ENCODE assay signal across 21 cellular contexts in genomic region chr3:13674538-13675185, GRCh38.
A peak's percentile ranks its signal among the peaks of the same experiment; 100 is the strongest.
DNase-seq lines count a peak whose midpoint lies in the region; ATAC-seq, FAIRE-seq and TF ChIP-seq lines count a peak whose summit lies in the region.
"Had no signal": no experiment of that assay in that cellular context is flagged by ENCODE, and none has a peak within 500 bp of the region (broad histone marks: within the 10 kb centered on the region; RNA-seq: fewer than 3 reads in every experiment).

No MANE protein-coding gene starts in this region.

- no peaks in the 10 kb centered on the region for H3K27me3 ChIP-seq in right cardiac atrium (ENCODE audit: control insufficient read depth, insufficient read depth)
- no peaks in the 10 kb centered on the region for H3K27me3 ChIP-seq in H1 (replicated peaks in 1 of 4; ENCODE audit: control insufficient read depth in 3 of 4, extremely low read depth in 1 of 4, insufficient read depth in 3 of 4, low read length in 3 of 4)
- H3K27me3 ChIP-seq in neural progenitor cell = no peaks in the 10 kb centered on the region
- peaks cover 4% of the 10 kb centered on the region for H3K27me3 ChIP-seq in upper lobe of right lung

- H2BK20ac ChIP-seq in H1 (ENCODE audit: low read length) = no peak overlapping the region

- no peak overlapping the region for H2AFZ ChIP-seq in H1 (ENCODE audit: low read length)
- no peak overlapping the region for H2AFZ ChIP-seq in neural progenitor cell (replicated peaks)
- H2AFZ ChIP-seq: GM23338 had no signal

- H2BK120ac ChIP-seq in H1 (replicated peaks; ENCODE audit: low read depth, low read length) = no peak overlapping the region

- no peaks in the 10 kb centered on the region for H3K36me3 Mint-ChIP-seq in neural progenitor cell

- peak; percentile 4 for DNase-seq in left ventricle myocardium superior
- no peak for DNase-seq in right cardiac atrium
- DNase-seq in H1 (ENCODE audit: low read depth in 1 of 2, low spot score in 2 of 2) = no peak
- DNase-seq in neural progenitor cell (ENCODE audit: low spot score) = no peak
- no peak for DNase-seq in upper lobe of right lung
- DNase-seq in mucosa of descending colon = no peak
- no peak for DNase-seq in stimulated activated CD4-positive, alpha-beta T cell treated with anti-CD3 and anti-CD28 coated beads, Interleukin-2, amount 100 ng/mL, for 24 hours
- DNase-seq: AML-193; Caco-2; CD4-positive, alpha-beta T cell; H7 had no signal

- peaks cover 20% of the 10 kb centered on the region for H3K27me3 Mint-ChIP-seq in neural progenitor cell (ENCODE audit: insufficient read depth, low read depth)

- H2BK12ac ChIP-seq in H1 (ENCODE audit: low read depth, low read length) = no peak overlapping the region; the same call in 1 of the 2 replicates

- no peaks in the 10 kb centered on the region for H3F3A ChIP-seq in neural progenitor cell (ENCODE audit: low read depth)

- H4K8ac ChIP-seq in H1 (ENCODE audit: extremely low read depth, insufficient read depth, low read length) = no peak overlapping the region

- CTCF ChIA-PET in H1 (lab: Charles Lee; ENCODE audit: partially characterized antibody) = interaction anchor here (1.1 to 34.9 kb wide), 7 partner anchors 13 to 209 kb away, joined by 3 to 765 read pairs (median 10); partner anchors contain the start of gene WNT7A

- no peak overlapping the region; the same call in 1 of the 2 replicates for H3K18ac ChIP-seq in H1 (ENCODE audit: extremely low read depth, low read length)

- no peak for FAIRE-seq in H1 (lab: Jason Lieb, UNC)
- FAIRE-seq: A549, D721Med, G401.6, GM12891, GM19239 had no signal

- intact Hi-C loops in left ventricle myocardium superior (cut with micrococcal nuclease) = no loop called here
- intact Hi-C loops in right cardiac atrium (cut with DNase I) = no loop called here
- intact Hi-C loops in upper lobe of right lung (cut with DNase I) = no loop called here
- intact Hi-C loops in mucosa of descending colon (cut with DNase I, micrococcal nuclease) = no loop called here

- ATAC-seq in left ventricle myocardium superior (no peak), right cardiac atrium (no peak), upper lobe of right lung (peak; percentile 12), GM19463 (IDR thresholded peaks at IDR 0.05; ENCODE audit: unreplicated experiment) (no peak), mucosa of descending colon (no peak)
- ATAC-seq: A549, GM23338, HCT116 had no signal

- H3K4ac ChIP-seq in H1 (replicated peaks; ENCODE audit: insufficient read length, low read depth, low read length) = no peak overlapping the region

- H3K79me1 ChIP-seq in H1 (ENCODE audit: low read depth, low read length) = no peaks in the 10 kb centered on the region

- peak overlapping the region; percentile 2 for H4K91ac ChIP-seq in H1 (replicated peaks; ENCODE audit: insufficient read length, low read length)

- no peak overlapping the region for H3K27ac ChIP-seq in right cardiac atrium (ENCODE audit: low read length)
- no peak overlapping the region for H3K27ac ChIP-seq in H1 (ENCODE audit: low read depth, low read length)
- H3K27ac ChIP-seq in neural progenitor cell = no peak overlapping the region
- H3K27ac ChIP-seq in upper lobe of right lung = no peak overlapping the region
- H3K27ac ChIP-seq: 22Rv1, A549, C4-2B had no signal

- H4K20me1 ChIP-seq in H1 (replicated peaks in 1 of 2; ENCODE audit: control insufficient read depth in 1 of 2, insufficient read depth in 2 of 2, low read length in 2 of 2) (no peaks in the 10 kb centered on the region), neural progenitor cell (ENCODE audit: low read depth) (no peaks in the 10 kb centered on the region)

- H3K79me2 ChIP-seq in H1 (ENCODE audit: control insufficient read depth in 1 of 2, insufficient read depth in 2 of 2, low read length in 2 of 2) = no peaks in the 10 kb centered on the region
- H3K79me2 ChIP-seq in neural progenitor cell (ENCODE audit: low read depth) = no peaks in the 10 kb centered on the region

- H3K4me1 ChIP-seq in right cardiac atrium (ENCODE audit: control insufficient read depth, insufficient read depth, low read length) = no peaks in the 10 kb centered on the region
- no peaks in the 10 kb centered on the region for H3K4me1 ChIP-seq in H1 (replicated peaks in 1 of 4; ENCODE audit: control insufficient read depth in 3 of 4, insufficient read depth in 4 of 4, low read length in 3 of 4)
- H3K4me1 ChIP-seq in neural progenitor cell = no peaks in the 10 kb centered on the region
- H3K4me1 ChIP-seq in upper lobe of right lung = no peaks in the 10 kb centered on the region
- no peaks in the 10 kb centered on the region for H3K4me1 ChIP-seq in mucosa of descending colon (ENCODE audit: low read depth)
- H3K4me1 ChIP-seq: A549, Caco-2 had no signal

- no peak overlapping the region for H3K56ac ChIP-seq in H1 (replicated peaks; ENCODE audit: insufficient read length, low read depth, low read length)

- no peak for TF ChIP-seq RAD21 in H1 (IDR thresholded peaks at IDR 0.05 in 1 of 2, conservative IDR thresholded peaks at IDR 0.05 in 1 of 2; ENCODE audit: low read depth in 2 of 2, low read length in 2 of 2)

- no peak overlapping the region for H3K23ac ChIP-seq in H1 (ENCODE audit: insufficient read length)

- TF ChIP-seq EP300 in H1 (IDR thresholded peaks at IDR 0.05; ENCODE audit: borderline replicate concordance in 1 of 2, low read depth in 2 of 2, low read length in 2 of 2) = no peak

- no peak overlapping the region for H3K4me2 ChIP-seq in H1 (ENCODE audit: insufficient read depth in 1 of 2, low read depth in 2 of 2, low read length in 2 of 2)
- no peak overlapping the region for H3K4me2 ChIP-seq in neural progenitor cell
- H3K4me2 ChIP-seq: A549, GM23338 had no signal

- H3K4me1 Mint-ChIP-seq in neural progenitor cell = peaks cover 20% of the 10 kb centered on the region

- WGBS in right cardiac atrium = 65% methylated on average over 10 of the region's 10 CpGs
- WGBS in H1 (ENCODE audit: extremely low coverage in 1 of 2, insufficient coverage in 1 of 2, insufficient read length in 1 of 2, insufficient replicate concordance in 2 of 2, low coverage in 1 of 2, low lambda C conversion rate in 2 of 2, missing lambda C conversion rate in 1 of 2), 2 experiments = 81% methylated on average over 7 of the region's 10 CpGs; no CpG with 5 or more reads in 1 of the 2 experiments

- TF ChIP-seq CTCF in H1 (IDR thresholded peaks at IDR 0.05; ENCODE audit: control extremely low read depth in 1 of 3, insufficient read depth in 1 of 3, low read depth in 1 of 3, low read length in 3 of 3) = no peak
- TF ChIP-seq CTCF in neural progenitor cell (IDR thresholded peaks at IDR 0.05) = no peak
- no peak for TF ChIP-seq CTCF in upper lobe of right lung (IDR thresholded peaks at IDR 0.05)
- no peak for TF ChIP-seq CTCF in mucosa of descending colon (IDR thresholded peaks at IDR 0.05)

- H2AK5ac ChIP-seq in H1 (ENCODE audit: low read depth, low read length) = no peak overlapping the region

- H3K23me2 ChIP-seq in H1 (ENCODE audit: low read depth, low read length) = no peaks in the 10 kb centered on the region

- no peak overlapping the region for H3K14ac ChIP-seq in H1 (ENCODE audit: insufficient read length)

- POLR2A ChIA-PET in H1 (lab: Charles Lee; ENCODE audit: partially characterized antibody) = no interaction called here

- H3K4me3 Mint-ChIP-seq in neural progenitor cell = no peak overlapping the region
- H3K4me3 Mint-ChIP-seq: CD4-positive, alpha-beta T cell; GM23338 had no signal

- H3K9me3 Mint-ChIP-seq in neural progenitor cell = no peaks in the 10 kb centered on the region
- H3K9me3 Mint-ChIP-seq: CD4-positive, alpha-beta T cell; GM23338 had no signal

- H3K36me3 ChIP-seq in H1 (ENCODE audit: control insufficient read depth in 2 of 4, insufficient read depth in 4 of 4, low read length in 3 of 4) = no peaks in the 10 kb centered on the region
- H3K36me3 ChIP-seq in neural progenitor cell = no peaks in the 10 kb centered on the region
- H3K36me3 ChIP-seq in upper lobe of right lung = no peaks in the 10 kb centered on the region
- H3K36me3 ChIP-seq in mucosa of descending colon (ENCODE audit: low read depth) = no peaks in the 10 kb centered on the region

- no peak overlapping the region for H3K9ac ChIP-seq in H1 (replicated peaks in 1 of 4; ENCODE audit: extremely low read depth in 1 of 4, low read depth in 3 of 4, low read length in 3 of 4)
- H3K9ac ChIP-seq in neural progenitor cell = no peak overlapping the region

- H2BK5ac ChIP-seq in H1 (ENCODE audit: low read depth, low read length) = no peak overlapping the region

- no peak for TF ChIP-seq POLR2A in H1 (IDR thresholded peaks at IDR 0.05; ENCODE audit: control extremely low read depth in 1 of 2, low read depth in 2 of 2, low read length in 2 of 2)

- H3K4me3 ChIP-seq in right cardiac atrium (ENCODE audit: low read length) (no peak overlapping the region), H1 (ENCODE audit: extremely low read depth in 1 of 4, insufficient read depth in 2 of 4, low read depth in 3 of 4, low read length in 4 of 4) (no peak overlapping the region), neural progenitor cell (no peak overlapping the region), upper lobe of right lung (no peak overlapping the region), mucosa of descending colon (no peak overlapping the region)
- H3K4me3 ChIP-seq: A549, GM23338 had no signal

- no peaks in the 10 kb centered on the region for H3K9me3 ChIP-seq in right cardiac atrium (ENCODE audit: control insufficient read depth, low read length)
- H3K9me3 ChIP-seq in H1 (ENCODE audit: insufficient read depth in 2 of 2, low read depth in 1 of 2, low read length in 1 of 2) = no peaks in the 10 kb centered on the region
- no peaks in the 10 kb centered on the region for H3K9me3 ChIP-seq in neural progenitor cell (ENCODE audit: low read depth)
- H3K9me3 ChIP-seq in upper lobe of right lung = no peaks in the 10 kb centered on the region
- no peaks in the 10 kb centered on the region for H3K9me3 ChIP-seq in mucosa of descending colon
- H3K9me3 ChIP-seq: A549, Caco-2 had no signal

- H3K27ac Mint-ChIP-seq in neural progenitor cell = peak overlapping the region; percentile 51
- H3K27ac Mint-ChIP-seq: CD4-positive, alpha-beta T cell; GM23338 had no signal

- no peak overlapping the region for H2BK15ac ChIP-seq in H1 (ENCODE audit: low read length)

- H4K5ac ChIP-seq in H1 (ENCODE audit: insufficient read length, low read depth, low read length) = no peak overlapping the region

TF ChIP-seq in H1, 55 proteins besides CTCF, POLR2A, EP300 and RAD21 (continues in another document):
- TF ChIP-seq EZH2 (IDR thresholded peaks at IDR 0.05; ENCODE audit: low read depth, low read length, severe bottlenecking) (no peak), FOSL1 (IDR thresholded peaks at IDR 0.05; ENCODE audit: insufficient read depth, low read depth, low read length) (no peak), HDAC2 (IDR thresholded peaks at IDR 0.05; ENCODE audit: borderline replicate concordance in 1 of 2, low read depth in 2 of 2, low read length in 2 of 2) (no peak)
